Comparison of ENCODE assay signal across 10 cellular contexts in the genomic region with DNA sequence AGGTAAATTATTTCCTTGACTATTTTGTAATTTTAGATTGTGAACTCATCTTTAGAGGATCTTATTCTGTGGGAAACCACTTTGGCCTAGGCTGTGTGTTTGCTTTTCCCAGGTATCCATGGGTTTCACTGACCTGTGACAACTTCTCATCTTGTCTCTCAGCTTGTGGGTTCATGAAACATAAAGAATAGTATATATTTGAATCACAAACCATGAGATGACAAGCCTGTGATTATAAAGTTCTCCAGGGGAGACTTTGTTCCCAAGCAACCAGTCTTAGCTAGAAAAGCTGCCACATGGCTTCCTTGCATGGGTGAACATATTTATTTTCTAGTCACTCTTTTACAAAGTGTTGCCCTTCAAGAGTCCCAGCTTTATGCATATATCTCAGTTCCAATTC.
"Had no signal": no experiment of that assay in that cellular context is flagged by ENCODE, and none has a peak within 500 bp of the region (broad histone marks: within the 10 kb centered on the region; RNA-seq: fewer than 3 reads in every experiment).

No MANE protein-coding gene starts in this region.

- H3K36me3 ChIP-seq: HAP-1 had no signal

- ATAC-seq: HCT116, K562 had no signal

- FAIRE-seq: HTR-8/SVneo, K562 had no signal

- H3K27ac ChIP-seq: GM23248 had no signal

- H3K4me3 ChIP-seq: GM23248, HAP-1, K562 had no signal

- H3K9me3 ChIP-seq: HAP-1 had no signal

- DNase-seq: GM23248, GOT3, H7, HFFc6, IMR-90, KG1 had no signal
